In the genomic region with DNA sequence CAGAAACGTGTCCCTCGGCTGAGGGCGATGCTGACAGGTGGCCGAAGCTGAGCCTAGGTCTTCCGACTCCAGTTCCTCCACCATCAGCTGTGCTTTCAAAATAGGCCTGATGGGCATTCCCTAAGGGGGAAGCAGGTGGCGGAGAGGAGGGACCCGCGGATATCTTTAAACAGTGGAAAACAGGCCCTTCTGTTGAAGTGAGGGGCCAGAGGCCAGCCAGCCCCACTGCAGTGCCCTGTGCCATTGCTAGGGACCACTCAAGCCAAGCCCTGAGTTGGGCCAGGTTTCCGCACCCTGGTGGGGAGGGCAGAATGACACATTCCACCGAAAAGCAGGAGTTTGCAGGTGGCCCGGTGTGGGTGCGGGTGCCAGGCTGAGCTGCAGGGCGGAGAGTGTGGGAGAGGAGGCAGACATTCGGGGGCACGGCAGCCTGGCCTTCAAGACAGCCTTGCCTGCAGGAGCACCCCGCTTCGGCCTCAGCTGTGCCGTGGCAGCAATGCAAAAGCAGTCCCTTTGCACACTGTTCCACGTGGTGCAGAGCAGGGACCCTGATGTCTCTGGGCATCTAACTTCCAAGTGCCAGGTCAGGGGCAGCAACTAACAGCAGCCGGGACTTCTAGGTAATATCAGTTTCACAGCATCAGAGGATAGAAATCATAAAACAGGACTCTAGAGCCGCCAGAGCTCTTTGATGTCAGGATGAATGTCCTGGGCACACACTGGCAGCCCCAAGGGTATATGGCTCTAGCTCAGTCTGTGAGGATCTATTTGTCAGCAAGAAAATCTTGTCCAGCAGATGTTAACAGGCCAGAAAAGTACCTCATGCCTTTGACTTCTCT, we compare ENCODE assay signal across 1 cellular context.
TF ChIP-seq lines count a peak whose summit lies in the region.

No MANE protein-coding gene starts in this region.

TF ChIP-seq in IMR-90, 13 proteins besides CTCF, POLR2A, EP300 and RAD21:
- TF ChIP-seq NFE2L2 (IDR thresholded peaks at IDR 0.05; ENCODE audit: low read depth, low read length), result no peak
- TF ChIP-seq SMC3 (IDR thresholded peaks at IDR 0.05; ENCODE audit: low read depth, low read length), result no peak
- no peak for TF ChIP-seq RCOR1 (IDR thresholded peaks at IDR 0.05; ENCODE audit: insufficient replicate concordance, low read length)
- TF ChIP-seq, protein P1, sequence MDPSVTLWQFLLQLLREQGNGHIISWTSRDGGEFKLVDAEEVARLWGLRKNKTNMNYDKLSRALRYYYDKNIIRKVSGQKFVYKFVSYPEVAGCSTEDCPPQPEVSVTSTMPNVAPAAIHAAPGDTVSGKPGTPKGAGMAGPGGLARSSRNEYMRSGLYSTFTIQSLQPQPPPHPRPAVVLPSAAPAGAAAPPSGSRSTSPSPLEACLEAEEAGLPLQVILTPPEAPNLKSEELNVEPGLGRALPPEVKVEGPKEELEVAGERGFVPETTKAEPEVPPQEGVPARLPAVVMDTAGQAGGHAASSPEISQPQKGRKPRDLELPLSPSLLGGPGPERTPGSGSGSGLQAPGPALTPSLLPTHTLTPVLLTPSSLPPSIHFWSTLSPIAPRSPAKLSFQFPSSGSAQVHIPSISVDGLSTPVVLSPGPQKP (IDR thresholded peaks at IDR 0.05; ENCODE audit: borderline replicate concordance, low read depth, low read length), result no peak
- no peak for TF ChIP-seq MXI1 (IDR thresholded peaks at IDR 0.05; ENCODE audit: borderline replicate concordance, low read depth, low read length)
- TF ChIP-seq MAFK (IDR thresholded peaks at IDR 0.05; ENCODE audit: low read depth, low read length), result no peak
- no peak for TF ChIP-seq CEBPB (IDR thresholded peaks at IDR 0.05; ENCODE audit: low read depth, low read length)
- no peak for TF ChIP-seq MAZ (IDR thresholded peaks at IDR 0.05; ENCODE audit: borderline replicate concordance, low read depth, low read length)
- TF ChIP-seq FOS (IDR thresholded peaks at IDR 0.05; ENCODE audit: low read depth, low read length), result no peak
- TF ChIP-seq BHLHE40 (IDR thresholded peaks at IDR 0.05; ENCODE audit: low read depth, low read length), result no peak
- no peak for TF ChIP-seq CHD1 (IDR thresholded peaks at IDR 0.05; ENCODE audit: low read depth, low read length)
TF ChIP-seq in IMR-90: peak in this region for 0.
